In the genomic region with DNA sequence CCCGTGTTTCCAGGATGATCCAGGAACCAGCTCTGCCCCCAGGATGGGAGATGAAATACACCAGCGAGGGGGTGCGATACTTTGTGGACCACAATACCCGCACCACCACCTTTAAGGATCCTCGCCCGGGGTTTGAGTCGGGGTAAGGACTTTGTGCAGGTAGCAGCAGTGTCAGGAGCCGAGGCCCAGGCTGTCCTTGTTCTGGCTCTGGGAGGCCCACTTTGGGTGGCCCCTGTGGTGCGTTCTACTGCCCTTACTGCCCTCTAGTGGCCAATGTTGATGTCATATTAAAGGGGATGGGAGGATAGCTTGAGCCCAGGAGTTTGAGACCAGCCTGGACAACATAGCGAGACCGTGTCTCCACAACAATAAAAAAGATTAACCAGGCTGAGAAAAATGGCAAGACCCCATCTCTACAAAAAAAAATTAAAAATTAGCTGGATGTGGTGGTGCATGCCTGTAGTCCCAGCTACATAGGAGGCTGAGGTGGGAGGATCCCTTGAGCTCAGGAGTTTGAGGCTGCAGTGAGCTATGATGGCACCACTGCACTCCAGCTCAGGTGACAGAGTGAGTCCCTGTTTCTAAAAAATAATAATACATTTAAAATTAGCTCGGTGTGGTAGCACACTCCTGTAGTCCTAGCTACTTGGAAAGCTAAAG, we compare ENCODE assay signal across 8 cellular contexts. TPM values are rescaled to one million over a fixed set of nuclear protein-coding genes. Genes with fewer than 3 reads are reported as not detected.
DNase-seq lines count a peak whose midpoint lies in the region; ATAC-seq and TF ChIP-seq lines count a peak whose summit lies in the region.

No MANE protein-coding gene starts in this region.

- H3K27me3 ChIP-seq in esophagus squamous epithelium, result no peaks in the 10 kb centered on the region
- no peaks in the 10 kb centered on the region for H3K27me3 ChIP-seq in tibial artery

- H3K27ac Mint-ChIP-seq in activated CD8-positive, alpha-beta memory T cell treated with anti-CD3 and anti-CD28 coated beads, Interleukin-2, amount 10 ng/mL, durations not matched to agents 7 days and 5 days, result no peak overlapping the region
- H3K27ac Mint-ChIP-seq in naive thymus-derived CD8-positive, alpha-beta T cell, result peak overlapping the region in 2 of 10 donors; percentile 20 to 31

- intact Hi-C loops in esophagus squamous epithelium (cut with DNase I), result loop anchor here (5.0 kb wide), 1 partner anchor 133 kb away; no protein-coding TSS in a partner anchor
- intact Hi-C loops in tibial artery (cut with DNase I; ENCODE audit: low total_unique reads), result no loop called here

- WGBS in esophagus squamous epithelium, 2 donors, result 69 to 71% methylated on average over 7 of the region's 12 CpGs

- no peak overlapping the region for H3K4me3 ChIP-seq in esophagus squamous epithelium
- no peak overlapping the region for H3K4me3 ChIP-seq in tibial artery

- H3K9me3 ChIP-seq in esophagus squamous epithelium (no peaks in the 10 kb centered on the region), tibial artery (no peaks in the 10 kb centered on the region)

- DNase-seq in AG20443 (ENCODE audit: low spot score) (peak; percentile 87), GM13976 (ENCODE audit: low spot score) (peak; percentile 88), NCI-H226 (peak; percentile 21), esophagus squamous epithelium (lab: John Stamatoyannopoulos, UW) (no peak), tibial artery (peak; percentile 58 to 84)
- peak; percentile 53 for DNase-seq in activated CD8-positive, alpha-beta memory T cell treated with anti-CD3 and anti-CD28 coated beads, Interleukin-2, amount 10 ng/mL, durations not matched to agents 7 days and 5 days
- peak in 8 of 10 donors; percentile 4 to 59 (median 38) for DNase-seq in naive thymus-derived CD8-positive, alpha-beta T cell

- TF ChIP-seq POLR2A in esophagus squamous epithelium (IDR thresholded peaks at IDR 0.05), result no peak

- peaks cover 0 to 37% (median 0%) of the 10 kb centered on the region in 3 donors for H3K4me1 ChIP-seq in esophagus squamous epithelium
- peaks cover 0 to 88% (median 49%) of the 10 kb centered on the region in 4 donors for H3K4me1 ChIP-seq in tibial artery

- in situ Hi-C loops in GM13976 (cut with MboI; ENCODE audit: low sequenced_read_pairs, unreplicated experiment), result loop anchor here (10.0 to 25.0 kb wide), 2 partner anchors 145 to 543 kb away; partner anchors contain the start of gene TERF2

- peak; percentile 90 for ATAC-seq in activated CD8-positive, alpha-beta memory T cell treated with anti-CD3 and anti-CD28 coated beads, Interleukin-2, amount 10 ng/mL, durations not matched to agents 7 days and 5 days
- peak; percentile 78 to 85 for ATAC-seq in naive thymus-derived CD8-positive, alpha-beta T cell
- ATAC-seq in GM18517 (IDR thresholded peaks at IDR 0.05; ENCODE audit: unreplicated experiment), result no peak

- H3K36me3 ChIP-seq in esophagus squamous epithelium, result peaks cover 8 to 91% (median 17%) of the 10 kb centered on the region in 3 donors
- peaks cover 58 to 62% (median 58%) of the 10 kb centered on the region in 3 donors for H3K36me3 ChIP-seq in tibial artery

- H3K27me3 Mint-ChIP-seq in activated CD8-positive, alpha-beta memory T cell treated with anti-CD3 and anti-CD28 coated beads, Interleukin-2, amount 10 ng/mL, durations not matched to agents 7 days and 5 days, result no peaks in the 10 kb centered on the region
- H3K27me3 Mint-ChIP-seq in naive thymus-derived CD8-positive, alpha-beta T cell, result no peaks in the 10 kb centered on the region

- peaks cover 4% of the 10 kb centered on the region for H3K4me1 Mint-ChIP-seq in activated CD8-positive, alpha-beta memory T cell treated with anti-CD3 and anti-CD28 coated beads, Interleukin-2, amount 10 ng/mL, durations not matched to agents 7 days and 5 days
- no peaks in the 10 kb centered on the region for H3K4me1 Mint-ChIP-seq in naive thymus-derived CD8-positive, alpha-beta T cell

- peaks cover 6% of the 10 kb centered on the region for H3K36me3 Mint-ChIP-seq in activated CD8-positive, alpha-beta memory T cell treated with anti-CD3 and anti-CD28 coated beads, Interleukin-2, amount 10 ng/mL, durations not matched to agents 7 days and 5 days
- H3K36me3 Mint-ChIP-seq in naive thymus-derived CD8-positive, alpha-beta T cell, result peaks cover 0 to 74% (median 15%) of the 10 kb centered on the region in 3 donors

- TF ChIP-seq CTCF in GM13976 (IDR thresholded peaks at IDR 0.05; ENCODE audit: borderline replicate concordance, control extremely low read depth, extremely low read depth, insufficient read depth, missing control alignments), result peak; percentile 64
- TF ChIP-seq CTCF in esophagus squamous epithelium (IDR thresholded peaks at IDR 0.05), result peak; percentile 51 to 71 (median 63)
- TF ChIP-seq CTCF in tibial artery (IDR thresholded peaks at IDR 0.05), result peak; percentile 77 to 90

- H3K27ac ChIP-seq in esophagus squamous epithelium, result no peak overlapping the region
- peak overlapping the region; percentile 96 to 97 for H3K27ac ChIP-seq in tibial artery

- no peak overlapping the region for H3K4me3 Mint-ChIP-seq in activated CD8-positive, alpha-beta memory T cell treated with anti-CD3 and anti-CD28 coated beads, Interleukin-2, amount 10 ng/mL, durations not matched to agents 7 days and 5 days
- H3K4me3 Mint-ChIP-seq in naive thymus-derived CD8-positive, alpha-beta T cell, result no peak overlapping the region

- H3K9me3 Mint-ChIP-seq in activated CD8-positive, alpha-beta memory T cell treated with anti-CD3 and anti-CD28 coated beads, Interleukin-2, amount 10 ng/mL, durations not matched to agents 7 days and 5 days (ENCODE audit: low read depth), result no peaks in the 10 kb centered on the region
- no peaks in the 10 kb centered on the region for H3K9me3 Mint-ChIP-seq in naive thymus-derived CD8-positive, alpha-beta T cell

- CTCF ChIA-PET in activated CD8-positive, alpha-beta memory T cell treated with anti-CD3 and anti-CD28 coated beads, Interleukin-2, amount 10 ng/mL, durations not matched to agents 7 days and 5 days (lab: Charles Lee), result interaction anchor here (0.6 to 4.0 kb wide), 29 partner anchors 9 to 537 kb away, joined by 3 to 24 read pairs (median 4); no protein-coding TSS in a partner anchor

- POLR2A ChIA-PET in naive thymus-derived CD8-positive, alpha-beta T cell (lab: Charles Lee), result interaction anchor here (0.6 kb wide), 1 partner anchor 582 kb away, joined by 3 read pairs; no protein-coding TSS in a partner anchor

RNA-seq across cellular contexts. Expression of gene CLEC18A, which starts 20.9 kb away (rescaled TPM):
- total RNA-seq in activated CD8-positive, alpha-beta memory T cell treated with anti-CD3 and anti-CD28 coated beads, Interleukin-2, amount 10 ng/mL, durations not matched to agents 7 days and 5 days, result under 1 TPM; 0.29 to 0.61 TPM
- total RNA-seq in esophagus squamous epithelium, result 1 to 10 TPM in 2 of 4 donors, under 1 TPM in 2; 0.45 to 1.3 (median 0.99) TPM
- 1 to 10 TPM; 1.2 to 1.3 TPM for total RNA-seq in naive thymus-derived CD8-positive, alpha-beta T cell
- under 1 TPM in 2 of 3 donors, not detected in 1; 0.08 to 0.42 TPM for polyA plus RNA-seq in naive thymus-derived CD8-positive, alpha-beta T cell

Comparison
In these comparisons a context has a peak if more than half of its experiments do, and no peak if none do; other contexts are left out.
1. H3K27ac ChIP-seq: peak in tibial artery (2 of 2); none in esophagus squamous epithelium (0 of 4).
2. Peak in every context shown above with its lines, with median percentiles within 50 percentile points of each other: CTCF ChIP-seq.